Comparison of ENCODE assay signal across 24 cellular contexts in the genomic region with DNA sequence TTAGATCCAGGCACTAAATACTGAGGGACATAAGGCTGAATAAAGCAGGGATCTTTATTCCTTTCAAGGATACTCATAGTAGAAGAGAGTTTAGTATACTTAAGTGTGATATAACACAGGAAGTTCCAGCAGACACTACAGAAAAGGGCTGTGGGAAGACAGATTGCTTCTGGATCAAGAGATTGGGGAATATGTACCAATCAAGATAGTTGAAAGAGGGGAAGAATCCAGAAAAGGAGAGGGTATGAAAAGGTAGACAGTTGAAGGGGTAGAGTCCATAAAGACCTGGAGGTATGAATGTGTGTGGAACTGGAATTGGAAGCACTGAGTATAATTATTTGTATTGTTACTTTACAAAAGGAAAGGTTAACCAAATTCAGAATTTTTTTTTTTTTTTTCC.
"Had no signal": no experiment of that assay in that cellular context is flagged by ENCODE, and none has a peak within 500 bp of the region (broad histone marks: within the 10 kb centered on the region; RNA-seq: fewer than 3 reads in every experiment).

No MANE protein-coding gene starts in this region.

- H3K9me3 ChIP-seq: colonic mucosa, gastroesophageal sphincter, spleen, thoracic aorta, upper lobe of left lung had no signal

- H3K9ac ChIP-seq: neural progenitor cell had no signal

- H3K27me3 Mint-ChIP-seq: memory B cell had no signal

- H3K4me2 ChIP-seq: neural progenitor cell had no signal

- H3K4me3 ChIP-seq: colonic mucosa, gastroesophageal sphincter, neural progenitor cell, thoracic aorta, upper lobe of left lung had no signal

- H3K36me3 ChIP-seq: brain microvascular endothelial cell, colonic mucosa, gastroesophageal sphincter, neural progenitor cell, spleen, thoracic aorta, upper lobe of left lung had no signal

- H3K27ac ChIP-seq: brain microvascular endothelial cell, colonic mucosa, gastroesophageal sphincter, neural progenitor cell, spleen, thoracic aorta, upper lobe of left lung, WERI-Rb-1 had no signal

- H3K27me3 ChIP-seq: brain microvascular endothelial cell, colonic mucosa, gastroesophageal sphincter, upper lobe of left lung had no signal

- H2AFZ ChIP-seq: neural progenitor cell had no signal

- H3K4me1 ChIP-seq: colonic mucosa had no signal

- H3K27ac Mint-ChIP-seq: activated CD8-positive, alpha-beta T cell treated with anti-CD3 and anti-CD28 coated beads, Interleukin-2, amount 10 ng/mL, durations not matched to agents 7 days and 5 days; activated naive CD8-positive, alpha-beta T cell treated with anti-CD3 and anti-CD28 coated beads, Interleukin-2, amount 50 U/mL, for 24 hours; activated T-helper 1 cell treated with anti-CD3 and anti-CD28 coated beads, Interleukin-12 subunit alpha, Interleukin-12 subunit beta, Interleukin-2, Interleukin-4 antibody, amounts not matched to agents 30 ng/mL and 10 ng/mL and 1 ng/mL, durations not matched to agents 14 hours and 24 hours and 36 hours; effector memory CD8-positive, alpha-beta T cell; memory B cell; neural progenitor cell; T-helper 2 cell treated with Interferon-gamma antibody and Interleukin-4, amounts not matched to agents 5 μg/mL and 100 μg/mL, for 36 hours had no signal

- DNase-seq: activated CD4-positive, alpha-beta T cell treated with anti-CD3 and anti-CD28 coated beads, Interleukin-2, amount 50 U/mL, for 1 hour; activated CD4-positive, CD25-positive, alpha-beta regulatory T cell treated with anti-CD3 and anti-CD28 coated beads, Interleukin-2, amount 50 U/mL, for 72 hours; activated CD8-positive, alpha-beta T cell treated with anti-CD3 and anti-CD28 coated beads, Interleukin-2, amount 10 ng/mL, durations not matched to agents 7 days and 5 days; activated gamma-delta T cell; activated naive CD4-positive, alpha-beta T cell treated with anti-CD3 and anti-CD28 coated beads, Interleukin-2, amount 50 U/mL, for 16 hours; activated naive CD8-positive, alpha-beta T cell treated with anti-CD3 and anti-CD28 coated beads, Interleukin-2, amount 50 U/mL, for 24 hours; brain microvascular endothelial cell; colonic mucosa; dorsolateral prefrontal cortex; effector memory CD8-positive, alpha-beta T cell; head of caudate nucleus; left colon; posterior cingulate gyrus; spleen; stimulated activated CD4-positive, alpha-beta T cell treated with anti-CD3 and anti-CD28 coated beads, Interleukin-4, amount 100 ng/mL, for 1 hour; stimulated activated naive CD4-positive, alpha-beta T cell treated with Interleukin-2 at 50 U/mL for 16 hours; upper lobe of left lung; WERI-Rb-1 had no signal

- ATAC-seq: activated CD8-positive, alpha-beta T cell treated with anti-CD3 and anti-CD28 coated beads, Interleukin-2, amount 10 ng/mL, durations not matched to agents 7 days and 5 days; activated naive CD8-positive, alpha-beta T cell treated with anti-CD3 and anti-CD28 coated beads, Interleukin-2, amount 50 U/mL, for 24 hours; effector memory CD8-positive, alpha-beta T cell; gastroesophageal sphincter; left colon had no signal
